In genomic region chr13:99442273-99442895, GRCh38 we compare ENCODE assay signal across 8 cellular contexts. TPM values are rescaled to one million over a fixed set of nuclear protein-coding genes. Genes with fewer than 3 reads are reported as not detected.
DNase-seq lines count a peak whose midpoint lies in the region; ATAC-seq and TF ChIP-seq lines count a peak whose summit lies in the region.

No MANE protein-coding gene starts in this region.

- H3K4me1 Mint-ChIP-seq in T-helper 17 cell, result peaks cover 5% of the 10 kb centered on the region

- no peak overlapping the region for H3K27ac Mint-ChIP-seq in T-helper 17 cell

- CTCF ChIA-PET in A673 (lab: Charles Lee), result interaction anchor here (0.6 kb wide), 1 partner anchor 215 kb away, joined by 3 read pairs; no protein-coding TSS in a partner anchor

- TF ChIP-seq CTCF in A673 (conservative IDR thresholded peaks at IDR 0.05; ENCODE audit: low read depth, low read length), result peak; percentile 90

- intact Hi-C loops in A673 (cut with micrococcal nuclease; ENCODE audit: unreplicated experiment), result loop anchor here (10.0 kb wide), 1 partner anchor 1672 kb away; no protein-coding TSS in a partner anchor

- POLR2A ChIA-PET in A673 (lab: Charles Lee; ENCODE audit: low non-redundant PET), result no interaction called here

- H3K4me3 ChIP-seq in A673 (ENCODE audit: low read depth, low read length, poor library complexity, severe bottlenecking), result no peak overlapping the region
- H3K4me3 ChIP-seq in effector memory CD4-positive, alpha-beta T cell (ENCODE audit: insufficient read depth, low read depth, low read length, poor library complexity, severe bottlenecking), result no peak overlapping the region

- no peaks in the 10 kb centered on the region for H3K4me1 ChIP-seq in A673 (ENCODE audit: insufficient read depth, low read length, poor library complexity, severe bottlenecking)
- no peaks in the 10 kb centered on the region for H3K4me1 ChIP-seq in effector memory CD4-positive, alpha-beta T cell (ENCODE audit: control insufficient read depth, insufficient read depth, low read length, poor library complexity, severe bottlenecking)

- peak; percentile 81 for ATAC-seq in T-helper 17 cell
- no peak for ATAC-seq in GM21381 (IDR thresholded peaks at IDR 0.05; ENCODE audit: unreplicated experiment)
- no peak for ATAC-seq in HG03159 (IDR thresholded peaks at IDR 0.05; ENCODE audit: unreplicated experiment)

- no peaks in the 10 kb centered on the region for H3K27me3 ChIP-seq in A673 (replicated peaks; ENCODE audit: insufficient read depth, low read depth, low read length, poor library complexity)
- H3K27me3 ChIP-seq in effector memory CD4-positive, alpha-beta T cell (replicated peaks; ENCODE audit: control insufficient read depth, insufficient read depth, low read length, poor library complexity, severe bottlenecking), result no peaks in the 10 kb centered on the region

- H3K36me3 Mint-ChIP-seq in T-helper 17 cell (ENCODE audit: low read depth), result no peaks in the 10 kb centered on the region

- H3K27me3 Mint-ChIP-seq in T-helper 17 cell, result peaks cover 9% of the 10 kb centered on the region

- H3K4me3 Mint-ChIP-seq in T-helper 17 cell, result no peak overlapping the region

- DNase-seq in A673 (ENCODE audit: low spot score) (peak; percentile 68), GDM1 (lab: John Stamatoyannopoulos, UW) (peak; percentile 48), NCI-H128 (lab: John Stamatoyannopoulos, UW; ENCODE audit: unreplicated experiment) (peak; percentile 11), T-helper 17 cell (peak in 2 of 3 donors; percentile 37 to 48), middle frontal gyrus (ENCODE audit: extremely low spot score, low spot score) (peak; percentile 36)
- DNase-seq in effector memory CD4-positive, alpha-beta T cell, result peak in 2 of 3 donors; percentile 33 to 43

- no peaks in the 10 kb centered on the region for H3K36me3 ChIP-seq in A673 (ENCODE audit: insufficient read depth, low read length, poor library complexity, severe bottlenecking)
- H3K36me3 ChIP-seq in effector memory CD4-positive, alpha-beta T cell (ENCODE audit: control insufficient read depth, insufficient read depth, low read length), result no peaks in the 10 kb centered on the region

- H3K27ac ChIP-seq in A673 (ENCODE audit: low read depth, low read length, poor library complexity, severe bottlenecking), result no peak overlapping the region
- no peak overlapping the region for H3K27ac ChIP-seq in effector memory CD4-positive, alpha-beta T cell (ENCODE audit: insufficient read depth, low read length, poor library complexity, severe bottlenecking)

- H3K9me3 ChIP-seq in A673 (ENCODE audit: low read depth, low read length, poor library complexity, severe bottlenecking), result no peaks in the 10 kb centered on the region
- no peaks in the 10 kb centered on the region for H3K9me3 ChIP-seq in T-helper 17 cell (ENCODE audit: control insufficient read depth, low read length, poor library complexity, severe bottlenecking)
- H3K9me3 ChIP-seq in effector memory CD4-positive, alpha-beta T cell (ENCODE audit: control insufficient read depth, low read length), result no peaks in the 10 kb centered on the region

- BruUV-seq in A673 (replicated peaks; lab: Mats Ljungman, UMichigan), result no TSS peak

RNA-seq across cellular contexts. Expression of gene TM9SF2, which starts 58.9 kb away (rescaled TPM):
- 89.8 and 96.3 TPM in 2 replicates for total RNA-seq in A673 (2021)
- total RNA-seq in T-helper 17 cell, result 10 to 100 TPM; 42.4 to 50.7 TPM

Comparison
In these comparisons a context has a peak if more than half of its experiments do, and no peak if none do; other contexts are left out.
1. DNase-seq: peak in every context shown above with its lines; median percentile 68 in A673; 48 in GDM1; 42 in T-helper 17 cell; 38 in effector memory CD4-positive, alpha-beta T cell; 36 in middle frontal gyrus; 11 in NCI-H128.